ENCODE assay signal across 8 cellular contexts in the genomic region with DNA sequence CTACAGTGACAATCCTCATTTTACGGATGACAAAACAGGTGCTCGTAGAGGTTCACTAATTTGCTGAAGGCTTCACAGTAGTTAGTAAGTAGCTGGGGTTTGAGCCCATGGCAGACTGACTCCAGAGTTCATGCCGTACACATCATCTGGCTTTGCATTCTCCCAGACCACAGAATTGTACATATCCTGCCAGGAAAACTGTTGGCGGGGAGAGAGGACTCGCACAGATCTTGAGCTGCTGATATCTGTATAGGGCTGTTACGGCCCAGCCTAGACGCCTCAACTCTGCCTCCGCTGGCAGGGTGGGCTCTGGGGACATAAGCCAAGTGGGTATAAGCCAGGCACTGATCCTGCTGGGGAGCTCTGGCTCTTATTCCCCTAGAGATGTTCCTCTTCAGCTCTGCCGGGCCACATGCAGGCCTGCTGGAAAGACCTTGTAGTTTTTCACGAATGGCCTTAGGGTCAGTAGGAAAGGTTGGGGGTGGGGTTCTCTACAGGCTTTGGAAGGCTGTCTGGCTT. TPM values are rescaled to one million over a fixed set of nuclear protein-coding genes. Genes with fewer than 3 reads are reported as not detected.
DNase-seq lines count a peak whose midpoint lies in the region; ATAC-seq, FAIRE-seq and TF ChIP-seq lines count a peak whose summit lies in the region.

No MANE protein-coding gene starts in this region.

- H2AFZ ChIP-seq in H9 (ENCODE audit: low read length) (no peak overlapping the region), keratinocyte (ENCODE audit: control insufficient read depth, low read length) (no peak overlapping the region)

- no peaks in the 10 kb centered on the region for H4K20me1 ChIP-seq in H9 (ENCODE audit: control insufficient read depth, insufficient read depth, insufficient read length)
- H4K20me1 ChIP-seq in keratinocyte (ENCODE audit: control insufficient read depth, extremely low read depth, insufficient read depth, low read length): peaks cover 74% of the 10 kb centered on the region

- no peak for FAIRE-seq in keratinocyte (lab: Jason Lieb, UNC)
- no peak for FAIRE-seq in urothelium cell line (lab: Jason Lieb, UNC)

- H3K23ac ChIP-seq in H9 (ENCODE audit: insufficient read length, low read depth, low read length): no peak overlapping the region

- peaks cover 25% of the 10 kb centered on the region for H3K9me1 ChIP-seq in keratinocyte (ENCODE audit: control insufficient read depth, extremely low read depth, insufficient read depth, low read length)

- H3K79me2 ChIP-seq in H9 (ENCODE audit: insufficient read depth, low read length): peaks cover 93% of the 10 kb centered on the region
- peaks cover 98% of the 10 kb centered on the region for H3K79me2 ChIP-seq in keratinocyte (ENCODE audit: control insufficient read depth, insufficient read depth, low read length)

- no peak overlapping the region for H2BK15ac ChIP-seq in H9 (ENCODE audit: low read depth, low read length)

- H3K14ac ChIP-seq in H9 (ENCODE audit: insufficient read depth, low read length): no peak overlapping the region

- H3K4me2 ChIP-seq in H9 (ENCODE audit: insufficient read depth, insufficient read length, low read length) (no peak overlapping the region), keratinocyte (ENCODE audit: control insufficient read depth, extremely low read depth, insufficient read depth, low read depth, low read length) (no peak overlapping the region)

- no peak for TF ChIP-seq EP300 in stomach (IDR thresholded peaks at IDR 0.05)

- H3K36me3 Mint-ChIP-seq in H9 (ENCODE audit: insufficient read depth in 1 of 3, low read depth in 3 of 3): peaks cover 0 to 8% (median 1%) of the 10 kb centered on the region in 3 experiments; a peak in 2 of 7 replicates

- H3K4me1 Mint-ChIP-seq in H9: peaks cover 81 to 86% of the 10 kb centered on the region in 2 experiments

- H3K9me3 ChIP-seq in H9 (ENCODE audit: control insufficient read depth, low read depth, low read length) (no peaks in the 10 kb centered on the region), body of pancreas (no peaks in the 10 kb centered on the region), keratinocyte (ENCODE audit: control insufficient read depth, low read depth, low read length) (no peaks in the 10 kb centered on the region), stomach (no peaks in the 10 kb centered on the region)

- H3T11ph ChIP-seq in H9 (ENCODE audit: low read length): no peak overlapping the region

- intact Hi-C loops in body of pancreas (cut with DNase I): no loop called here
- intact Hi-C loops in stomach (cut with DNase I; ENCODE audit: low total_unique reads): no loop called here

- H2BK5ac ChIP-seq in H9 (ENCODE audit: insufficient read length, low read length): no peak overlapping the region

- no peak overlapping the region for H3K56ac ChIP-seq in H9 (ENCODE audit: insufficient read length, low read depth, low read length)

- TF ChIP-seq POLR2A in body of pancreas (IDR thresholded peaks at IDR 0.05) (no peak), stomach (IDR thresholded peaks at IDR 0.05) (no peak)

- no peaks in the 10 kb centered on the region for H3K27me3 Mint-ChIP-seq in H9 (ENCODE audit: low read depth)

- no peak overlapping the region for H3K27ac ChIP-seq in H9 (ENCODE audit: insufficient read length, low read depth, low read length)
- peak overlapping the region in 3 of 4 donors; percentile 15 to 44 (median 34) for H3K27ac ChIP-seq in body of pancreas
- H3K27ac ChIP-seq in keratinocyte (ENCODE audit: control insufficient read depth, insufficient read depth, low read length): peak overlapping the region; percentile 26
- peak overlapping the region in 3 of 5 donors; percentile 39 to 75 (median 61) for H3K27ac ChIP-seq in stomach

- H3K4me1 ChIP-seq in H9 (ENCODE audit: insufficient read depth, low read length) (peaks cover 31% of the 10 kb centered on the region), body of pancreas (peaks cover 95% of the 10 kb centered on the region), keratinocyte (ENCODE audit: control insufficient read depth, extremely low read depth, insufficient read depth, low read length) (peaks cover 23% of the 10 kb centered on the region), stomach (peaks cover 54 to 98% (median 79%) of the 10 kb centered on the region in 4 donors)

- H3K9ac ChIP-seq in H9 (ENCODE audit: extremely low read depth, insufficient read length, low read length): no peak overlapping the region
- H3K9ac ChIP-seq in keratinocyte (ENCODE audit: control insufficient read depth, extremely low read depth, insufficient read depth, low read length): peak overlapping the region; percentile 41

- H3K4me3 ChIP-seq in body of pancreas (no peak overlapping the region), keratinocyte (ENCODE audit: control insufficient read depth in 2 of 3, extremely low read depth in 1 of 3, insufficient read depth in 2 of 3, low read depth in 1 of 3, low read length in 3 of 3) (no peak overlapping the region), stomach (no peak overlapping the region)

- no peaks in the 10 kb centered on the region for H3K27me3 ChIP-seq in H9 (ENCODE audit: insufficient read depth, low read length)
- H3K27me3 ChIP-seq in body of pancreas: no peaks in the 10 kb centered on the region
- no peaks in the 10 kb centered on the region for H3K27me3 ChIP-seq in keratinocyte (ENCODE audit: control insufficient read depth, extremely low read depth, insufficient read depth, low read length)
- H3K27me3 ChIP-seq in stomach: no peaks in the 10 kb centered on the region

- H3K79me1 ChIP-seq in H9 (ENCODE audit: insufficient read depth, low read depth, low read length, poor library complexity, severe bottlenecking): peaks cover 3% of the 10 kb centered on the region

- ATAC-seq in body of pancreas: peak; percentile 22
- no peak for ATAC-seq in activated CD4-positive, CD25-positive, alpha-beta regulatory T cell treated with anti-CD3 and anti-CD28 coated beads, Interleukin-2, amount 50 U/mL, for 24 hours
- no peak for ATAC-seq in GM21825 (IDR thresholded peaks at IDR 0.05; ENCODE audit: unreplicated experiment)

- H2BK12ac ChIP-seq in H9 (ENCODE audit: insufficient read length, low read depth, low read length): no peak overlapping the region

- no CpG with 5 or more reads among the region's 10 CpGs for WGBS in H9 (ENCODE audit: extremely low coverage, insufficient read length, low lambda C conversion rate)
- 25 to 40% methylated on average over 5 to 10 of the region's 10 CpGs for WGBS in body of pancreas, 2 donors
- WGBS in stomach, 5 donors: 17 to 43% (median 27%) methylated on average over 9 to 10 of the region's 10 CpGs

- no peaks in the 10 kb centered on the region for H3K9me3 Mint-ChIP-seq in H9

- TF ChIP-seq CTCF in H9 (conservative IDR thresholded peaks at IDR 0.05) (peak; percentile 29; the same call in 2 of the 3 replicates), body of pancreas (IDR thresholded peaks at IDR 0.05) (no peak), keratinocyte (optimal IDR thresholded peaks at IDR 0.05 in 1 of 3, IDR thresholded peaks at IDR 0.05 in 1 of 3, conservative IDR thresholded peaks at IDR 0.05 in 1 of 3; ENCODE audit: extremely low read depth in 1 of 3, insufficient read depth in 2 of 3, low read length in 3 of 3) (no peak), stomach (IDR thresholded peaks at IDR 0.05) (no peak)

- H3K23me2 ChIP-seq in H9 (ENCODE audit: insufficient read length, low read depth, low read length, poor library complexity, severe bottlenecking): no peaks in the 10 kb centered on the region

- H3K4ac ChIP-seq in H9 (ENCODE audit: low read depth, low read length): no peak overlapping the region

- H4K91ac ChIP-seq in H9 (ENCODE audit: insufficient read length, low read depth, low read length): no peak overlapping the region

- H3K18ac ChIP-seq in H9 (ENCODE audit: insufficient read length, low read depth, low read length): no peak overlapping the region

- dilution Hi-C loops in keratinocyte (cut with MboI; ENCODE audit: extremely low pct_ligation_motif_present, low sequenced_read_pairs): no loop called here

- H2BK120ac ChIP-seq in H9 (ENCODE audit: low read depth, low read length, poor library complexity, severe bottlenecking): no peak overlapping the region

- no peak overlapping the region for H3K4me3 Mint-ChIP-seq in H9

- H3K36me3 ChIP-seq in body of pancreas (replicated peaks in 1 of 2; ENCODE audit: insufficient read depth in 1 of 2, low read depth in 2 of 2) (no peaks in the 10 kb centered on the region), keratinocyte (ENCODE audit: control insufficient read depth in 2 of 2, extremely low read depth in 1 of 2, insufficient read depth in 2 of 2, low read length in 2 of 2) (peaks cover 1 to 24% of the 10 kb centered on the region in 2 experiments), stomach (no peaks in the 10 kb centered on the region)

- H3K27ac Mint-ChIP-seq in H9: peak overlapping the region; percentile 83 to 89 (median 85); a peak in 5 of 7 replicates

- DNase-seq in H9 (peak; percentile 55), body of pancreas (peak in 2 of 4 donors; percentile 29 to 38), keratinocyte (ENCODE audit: low read depth, low spot score) (no peak), stomach (no peak), urothelium cell line (ENCODE audit: low spot score) (no peak), hippocampal formation (lab: John Stamatoyannopoulos, UW) (no peak)

- H4K8ac ChIP-seq in H9 (replicated peaks; ENCODE audit: insufficient read length, low read depth, low read length): no peak overlapping the region

- no peak overlapping the region for H2AK5ac ChIP-seq in H9 (ENCODE audit: insufficient read length, low read length)

- no peak overlapping the region for H4K5ac ChIP-seq in H9 (ENCODE audit: insufficient read length, low read depth, low read length)

- H2BK20ac ChIP-seq in H9 (ENCODE audit: low read depth, low read length, poor library complexity, severe bottlenecking): no peak overlapping the region

RNA-seq across cellular contexts. Expression of a gene that starts 16.3 kb away (rescaled TPM):
- total RNA-seq in H9 (2021): 370 and 405 TPM in 2 replicates
- 100 to 1,000 TPM in 1 of 2 donors, 10 to 100 TPM in 1; 96.2 to 151 TPM for total RNA-seq in body of pancreas
- 39.3 to 139 TPM (median 65.6 TPM) in 3 replicates for polyA plus RNA-seq in keratinocyte
- 74.4 TPM for polyA plus RNA-seq in keratinocyte (2011; ENCODE audit: low read depth)
- 74.6 and 86.7 TPM in 2 replicates for polyA plus RNA-seq in keratinocyte (2011; cell fraction: cytosol; rRNA removed)
- 161 and 167 TPM in 2 replicates for polyA plus RNA-seq in keratinocyte (2011; cell fraction: nucleus; rRNA removed)
- polyA plus RNA-seq in keratinocyte (2012; ENCODE audit: low replicate concordance): 51.1 and 105 TPM in 2 replicates
- polyA minus RNA-seq in keratinocyte: 74.0 to 207 TPM (median 113 TPM) in 3 replicates
- polyA minus RNA-seq in keratinocyte (2011; cell fraction: cytosol; rRNA and poly(A)+ RNA removed): 70.0 TPM
- polyA minus RNA-seq in keratinocyte (2011; cell fraction: nucleus; rRNA and poly(A)+ RNA removed): 98.7 and 186 TPM in 2 replicates
- total RNA-seq in stomach: 100 to 1,000 TPM in 4 of 5 donors, 10 to 100 TPM in 1; 54.5 to 211 (median 180) TPM
- polyA plus RNA-seq in stomach: 10 to 100 TPM; 15.0 to 19.4 (median 19.2) TPM
